Comparison of ENCODE assay signal across 8 cellular contexts in genomic region chr15:94327356-94327936, GRCh38.
DNase-seq lines count a peak whose midpoint lies in the region; ATAC-seq, FAIRE-seq and TF ChIP-seq lines count a peak whose summit lies in the region.

No MANE protein-coding gene starts in this region.

- no peak overlapping the region for H2BK15ac ChIP-seq in H1 (ENCODE audit: low read length)

- no peak for TF ChIP-seq EP300 in H1 (IDR thresholded peaks at IDR 0.05; ENCODE audit: borderline replicate concordance in 1 of 2, low read depth in 2 of 2, low read length in 2 of 2)

- no peak for DNase-seq in CD8-positive, alpha-beta T cell
- DNase-seq in NCI-H748 (lab: John Stamatoyannopoulos, UW; ENCODE audit: unreplicated experiment) (peak; percentile 52), H1 (ENCODE audit: low read depth in 1 of 2, low spot score in 2 of 2) (no peak), NCI-H1048 (lab: John Stamatoyannopoulos, UW) (no peak)

- no peak overlapping the region for H4K8ac ChIP-seq in H1 (ENCODE audit: extremely low read depth, insufficient read depth, low read length)

- H3K4me3 Mint-ChIP-seq in CD8-positive, alpha-beta T cell, result no peak overlapping the region

- peak; percentile 45 for TF ChIP-seq CTCF in CD8-positive, alpha-beta T cell (IDR thresholded peaks at IDR 0.05)
- TF ChIP-seq CTCF in H1 (IDR thresholded peaks at IDR 0.05; ENCODE audit: control extremely low read depth in 1 of 3, insufficient read depth in 1 of 3, low read depth in 1 of 3, low read length in 3 of 3), result peak in 2 of 3 experiments; percentile 55 to 62; a peak in 3 of 4 replicates
- TF ChIP-seq CTCF in neutrophil (IDR thresholded peaks at IDR 0.05), result peak; percentile 18

- no peak for TF ChIP-seq POLR2A in H1 (IDR thresholded peaks at IDR 0.05; ENCODE audit: control extremely low read depth in 1 of 2, low read depth in 2 of 2, low read length in 2 of 2)

- no peak overlapping the region for H3K18ac ChIP-seq in H1 (ENCODE audit: extremely low read depth, low read length)

- H3K79me2 ChIP-seq in H1 (ENCODE audit: control insufficient read depth in 1 of 2, insufficient read depth in 2 of 2, low read length in 2 of 2), result no peaks in the 10 kb centered on the region

- H3K4me2 ChIP-seq in H1 (ENCODE audit: insufficient read depth in 1 of 2, low read depth in 2 of 2, low read length in 2 of 2), result no peak overlapping the region

- H2BK5ac ChIP-seq in H1 (ENCODE audit: low read depth, low read length), result no peak overlapping the region

- no peak overlapping the region for H2AK5ac ChIP-seq in H1 (ENCODE audit: low read depth, low read length)

- no peaks in the 10 kb centered on the region for H3K27me3 ChIP-seq in CD8-positive, alpha-beta T cell (ENCODE audit: insufficient read depth, low read length)
- no peaks in the 10 kb centered on the region for H3K27me3 ChIP-seq in H1 (replicated peaks in 1 of 4; ENCODE audit: control insufficient read depth in 3 of 4, extremely low read depth in 1 of 4, insufficient read depth in 3 of 4, low read length in 3 of 4)
- no peaks in the 10 kb centered on the region for H3K27me3 ChIP-seq in neutrophil

- intact Hi-C loops in CD8-positive, alpha-beta T cell (cut with DNase I, micrococcal nuclease), result loop anchor here in 1 of 2 experiments (10.0 kb wide), 1 partner anchor 333 kb away; no protein-coding TSS in a partner anchor

- no peak overlapping the region for H3K4ac ChIP-seq in H1 (replicated peaks; ENCODE audit: insufficient read length, low read depth, low read length)

- H2BK120ac ChIP-seq in H1 (replicated peaks; ENCODE audit: low read depth, low read length), result no peak overlapping the region

- no peak for ATAC-seq in CD8-positive, alpha-beta T cell
- ATAC-seq in GM21526 (IDR thresholded peaks at IDR 0.05; ENCODE audit: low FRiP score, unreplicated experiment) (peak; percentile 47), GM21717 (IDR thresholded peaks at IDR 0.05; ENCODE audit: unreplicated experiment) (no peak), GM19455 (IDR thresholded peaks at IDR 0.05; ENCODE audit: unreplicated experiment) (no peak)

- H3K79me1 ChIP-seq in H1 (ENCODE audit: low read depth, low read length), result no peaks in the 10 kb centered on the region

- no peak overlapping the region for H3K27ac ChIP-seq in CD8-positive, alpha-beta T cell (ENCODE audit: low read depth, low read length)
- no peak overlapping the region for H3K27ac ChIP-seq in H1 (ENCODE audit: low read depth, low read length)
- no peak overlapping the region for H3K27ac ChIP-seq in neutrophil

- H4K5ac ChIP-seq in H1 (ENCODE audit: insufficient read length, low read depth, low read length), result no peak overlapping the region

- no peak overlapping the region for H3K56ac ChIP-seq in H1 (replicated peaks; ENCODE audit: insufficient read length, low read depth, low read length)

- CTCF ChIA-PET in CD8-positive, alpha-beta T cell (lab: Charles Lee), result interaction anchor here (10.7 kb wide), 1 partner anchor 163 kb away, joined by 322 read pairs; no protein-coding TSS in a partner anchor
- CTCF ChIA-PET in H1 (lab: Charles Lee; ENCODE audit: partially characterized antibody), result interaction anchor here (0.6 to 8.7 kb wide), 17 partner anchors 9 to 367 kb away, joined by 3 to 194 read pairs (median 3); no protein-coding TSS in a partner anchor

- H3K27me3 Mint-ChIP-seq in CD8-positive, alpha-beta T cell (ENCODE audit: low read depth), result no peaks in the 10 kb centered on the region

- peaks cover 13% of the 10 kb centered on the region for H3K36me3 Mint-ChIP-seq in CD8-positive, alpha-beta T cell

- peak; percentile 57 to 67 for TF ChIP-seq RAD21 in H1 (IDR thresholded peaks at IDR 0.05 in 1 of 2, conservative IDR thresholded peaks at IDR 0.05 in 1 of 2; ENCODE audit: low read depth in 2 of 2, low read length in 2 of 2)

- peaks cover 15% of the 10 kb centered on the region for H3K4me1 Mint-ChIP-seq in CD8-positive, alpha-beta T cell (ENCODE audit: low read depth)

- no peaks in the 10 kb centered on the region; the same call in 1 of the 2 replicates for H3K23me2 ChIP-seq in H1 (ENCODE audit: low read depth, low read length)

- H4K91ac ChIP-seq in H1 (replicated peaks; ENCODE audit: insufficient read length, low read length), result no peak overlapping the region

- no peaks in the 10 kb centered on the region for H3K4me1 ChIP-seq in CD8-positive, alpha-beta T cell (ENCODE audit: insufficient read depth, low read length)
- H3K4me1 ChIP-seq in H1 (replicated peaks in 1 of 4; ENCODE audit: control insufficient read depth in 3 of 4, insufficient read depth in 4 of 4, low read length in 3 of 4), result no peaks in the 10 kb centered on the region
- H3K4me1 ChIP-seq in neutrophil (ENCODE audit: control insufficient read depth in 1 of 2, insufficient read depth in 1 of 2, low read depth in 1 of 2, low read length in 1 of 2), result peaks cover 21 to 26% of the 10 kb centered on the region in 2 experiments

- WGBS in H1 (ENCODE audit: extremely low coverage in 1 of 2, insufficient coverage in 1 of 2, insufficient read length in 1 of 2, insufficient replicate concordance in 2 of 2, low coverage in 1 of 2, low lambda C conversion rate in 2 of 2, missing lambda C conversion rate in 1 of 2), 2 experiments, result 98% methylated on average over 2 of the region's 2 CpGs; no CpG with 5 or more reads in 1 of the 2 experiments

- H2BK12ac ChIP-seq in H1 (ENCODE audit: low read depth, low read length), result no peak overlapping the region

- H3K23ac ChIP-seq in H1 (ENCODE audit: insufficient read length), result no peak overlapping the region

- no peak overlapping the region for H3K14ac ChIP-seq in H1 (ENCODE audit: insufficient read length)

- H3K27ac Mint-ChIP-seq in CD8-positive, alpha-beta T cell, result no peak overlapping the region

- no peak overlapping the region for H3K9ac ChIP-seq in H1 (replicated peaks in 1 of 4; ENCODE audit: extremely low read depth in 1 of 4, low read depth in 3 of 4, low read length in 3 of 4)

- POLR2A ChIA-PET in CD8-positive, alpha-beta T cell (lab: Charles Lee), result no interaction called here
- POLR2A ChIA-PET in H1 (lab: Charles Lee; ENCODE audit: partially characterized antibody), result no interaction called here

- H2AFZ ChIP-seq in H1 (ENCODE audit: low read length), result no peak overlapping the region

- no peaks in the 10 kb centered on the region for H3K9me3 ChIP-seq in CD8-positive, alpha-beta T cell (ENCODE audit: low read length)
- H3K9me3 ChIP-seq in H1 (ENCODE audit: insufficient read depth in 2 of 2, low read depth in 1 of 2, low read length in 1 of 2) (no peaks in the 10 kb centered on the region), neutrophil (no peaks in the 10 kb centered on the region)

- no peak overlapping the region for H3K4me3 ChIP-seq in CD8-positive, alpha-beta T cell (ENCODE audit: low read depth, low read length)
- H3K4me3 ChIP-seq in H1 (ENCODE audit: extremely low read depth in 1 of 4, insufficient read depth in 2 of 4, low read depth in 3 of 4, low read length in 4 of 4), result no peak overlapping the region
- H3K4me3 ChIP-seq in neutrophil (ENCODE audit: low read depth in 1 of 2, low read length in 1 of 2), result no peak overlapping the region

- H4K20me1 ChIP-seq in H1 (replicated peaks in 1 of 2; ENCODE audit: control insufficient read depth in 1 of 2, insufficient read depth in 2 of 2, low read length in 2 of 2), result no peaks in the 10 kb centered on the region

- H3K9me3 Mint-ChIP-seq in CD8-positive, alpha-beta T cell, result no peaks in the 10 kb centered on the region

- no peaks in the 10 kb centered on the region for H3K36me3 ChIP-seq in CD8-positive, alpha-beta T cell (ENCODE audit: insufficient read depth, low read length)
- H3K36me3 ChIP-seq in H1 (ENCODE audit: control insufficient read depth in 2 of 4, insufficient read depth in 4 of 4, low read length in 3 of 4) (no peaks in the 10 kb centered on the region), neutrophil (peaks cover 39% of the 10 kb centered on the region)

- no peak overlapping the region for H2BK20ac ChIP-seq in H1 (ENCODE audit: low read length)

- FAIRE-seq in H1 (lab: Jason Lieb, UNC), result peak; percentile 86

TF ChIP-seq in H1, 55 proteins besides CTCF, POLR2A, EP300 and RAD21:
- TF ChIP-seq HDAC6 (IDR thresholded peaks at IDR 0.05; ENCODE audit: low read depth, low read length) (no peak), NRF1 (IDR thresholded peaks at IDR 0.05; ENCODE audit: low read depth, low read length) (no peak), KDM1A (IDR thresholded peaks at IDR 0.05; ENCODE audit: borderline replicate concordance, low read length) (no peak), SIN3A (conservative IDR thresholded peaks at IDR 0.05 in 1 of 2, IDR thresholded peaks at IDR 0.05 in 1 of 2; ENCODE audit: low read depth in 1 of 2, low read length in 2 of 2) (no peak), KDM4A (IDR thresholded peaks at IDR 0.05; ENCODE audit: low read depth, low read length, severe bottlenecking) (no peak), RBBP5 (IDR thresholded peaks at IDR 0.05; ENCODE audit: borderline replicate concordance, low read depth, low read length) (no peak), RXRA (IDR thresholded peaks at IDR 0.05; ENCODE audit: insufficient read depth, low read depth, low read length) (no peak), TCF12 (IDR thresholded peaks at IDR 0.05; ENCODE audit: low read depth, low read length) (no peak), ATF2 (IDR thresholded peaks at IDR 0.05; ENCODE audit: low read length) (no peak), SRF (IDR thresholded peaks at IDR 0.05; ENCODE audit: low read depth, low read length) (no peak)
